ENCODE assay signal across 10 cellular contexts in genomic region chr1:93613895-93614294, GRCh38.
DNase-seq lines count a peak whose midpoint lies in the region; ATAC-seq and TF ChIP-seq lines count a peak whose summit lies in the region.
"Had no signal": no experiment of that assay in that cellular context is flagged by ENCODE, and none has a peak within 500 bp of the region (broad histone marks: within the 10 kb centered on the region; RNA-seq: fewer than 3 reads in every experiment).

No MANE protein-coding gene starts in this region.

- H3K4me3 Mint-ChIP-seq in WTC11, result no peak overlapping the region

- TF ChIP-seq EP300 in ovary (IDR thresholded peaks at IDR 0.05), result no peak

- no peaks in the 10 kb centered on the region for H3K27me3 ChIP-seq in ovary
- H3K27me3 ChIP-seq in A673 (replicated peaks; ENCODE audit: insufficient read depth, low read depth, low read length, poor library complexity), result no peaks in the 10 kb centered on the region
- H3K27me3 ChIP-seq: BLaER1 had no signal

- no peaks in the 10 kb centered on the region for H3K27me3 Mint-ChIP-seq in WTC11 (ENCODE audit: low read depth)

- no peaks in the 10 kb centered on the region for H3K36me3 Mint-ChIP-seq in WTC11

- intact Hi-C loops in ovary (cut with DNase I) (loop anchor here in 2 of 4 donors (10.0 kb wide), 2 partner anchors 169 to 179 kb away; partner anchors contain the start of gene FNBP1L (in 1 of the 2)), A673 (cut with micrococcal nuclease; ENCODE audit: unreplicated experiment) (no loop called here)

- CTCF ChIA-PET in WTC11 (lab: Charles Lee), result interaction anchor here (0.7 to 1.9 kb wide), 8 partner anchors 15 to 309 kb away, joined by 3 to 6 read pairs (median 4); no protein-coding TSS in a partner anchor
- CTCF ChIA-PET in A673 (lab: Charles Lee), result no interaction called here

- peak overlapping the region; percentile 75; the same call in 1 of the 2 replicates for H3K27ac Mint-ChIP-seq in WTC11

- H3K4me3 ChIP-seq in foreskin fibroblast (ENCODE audit: low read depth in 1 of 2, low read length in 2 of 2) (peak overlapping the region; percentile 28 to 66), ovary (peak overlapping the region; percentile 18), A673 (ENCODE audit: low read depth, low read length, poor library complexity, severe bottlenecking) (no peak overlapping the region)
- H3K4me3 ChIP-seq: BLaER1 had no signal

- ATAC-seq in WTC11 (no peak), HG02588 (IDR thresholded peaks at IDR 0.05; ENCODE audit: unreplicated experiment) (no peak)

- H3K36me3 ChIP-seq in ovary (no peaks in the 10 kb centered on the region), A673 (ENCODE audit: insufficient read depth, low read length, poor library complexity, severe bottlenecking) (no peaks in the 10 kb centered on the region)

- H3K9me3 Mint-ChIP-seq in WTC11, result no peaks in the 10 kb centered on the region

- TF ChIP-seq CTCF in WTC11 (IDR thresholded peaks at IDR 0.05), result no peak
- no peak for TF ChIP-seq CTCF in foreskin fibroblast (IDR thresholded peaks at IDR 0.05; ENCODE audit: low read depth, low read length)
- TF ChIP-seq CTCF in ovary (IDR thresholded peaks at IDR 0.05), result no peak
- TF ChIP-seq CTCF in A673 (conservative IDR thresholded peaks at IDR 0.05; ENCODE audit: low read depth, low read length), result no peak

- POLR2A ChIA-PET in WTC11 (lab: Charles Lee), result no interaction called here
- POLR2A ChIA-PET in A673 (lab: Charles Lee; ENCODE audit: low non-redundant PET), result no interaction called here

- H3K4me1 Mint-ChIP-seq in WTC11, result peaks cover 70% of the 10 kb centered on the region

- H3K4me1 ChIP-seq in ovary (ENCODE audit: insufficient read depth) (peaks cover 5% of the 10 kb centered on the region), A673 (ENCODE audit: insufficient read depth, low read length, poor library complexity, severe bottlenecking) (peaks cover 8% of the 10 kb centered on the region)

- H3K27ac ChIP-seq in ovary, result peak overlapping the region in 1 of 2 donors; percentile 50
- no peak overlapping the region for H3K27ac ChIP-seq in A673 (ENCODE audit: low read depth, low read length, poor library complexity, severe bottlenecking)
- H3K27ac ChIP-seq: BLaER1 had no signal

- H3K9me3 ChIP-seq in ovary (no peaks in the 10 kb centered on the region), A673 (ENCODE audit: low read depth, low read length, poor library complexity, severe bottlenecking) (no peaks in the 10 kb centered on the region)
- H3K9me3 ChIP-seq: BLaER1 had no signal

- no TSS peak for BruUV-seq in A673 (replicated peaks; lab: Mats Ljungman, UMichigan)

- TF ChIP-seq POLR2A in ovary (IDR thresholded peaks at IDR 0.05), result no peak

- DNase-seq in AG20443 (ENCODE audit: low spot score), result peak; percentile 67
- DNase-seq in WTC11 (ENCODE audit: low spot score), result no peak
- DNase-seq in foreskin fibroblast, result peak in 1 of 2 donors; percentile 75
- DNase-seq in ovary, result peak; percentile 57 to 71 (median 64)
- DNase-seq in A673 (ENCODE audit: low spot score), result no peak
- DNase-seq in activated CD4-positive, CD25-positive, alpha-beta regulatory T cell treated with anti-CD3 and anti-CD28 coated beads, Interleukin-2, amount 50 U/mL, for 72 hours, result no peak
- DNase-seq in NAMALWA (ENCODE audit: low spot score), result no peak
- DNase-seq: NCI-H1930 had no signal

- 2 to 25% (median 9%) methylated on average over 11 of the region's 11 CpGs for WGBS in ovary, 3 donors

TF ChIP-seq in WTC11, 78 proteins besides CTCF, POLR2A, EP300 and RAD21:
- TF ChIP-seq ZNF671 (CRISPR knock-in tag; IDR thresholded peaks at IDR 0.05) (no peak), ZNF532 (CRISPR knock-in tag; IDR thresholded peaks at IDR 0.05; ENCODE audit: borderline replicate concordance) (no peak)

Comparison
In these comparisons a context has a peak if more than half of its experiments do, and no peak if none do; other contexts are left out.
1. DNase-seq: peak in AG20443 (single experiment) and ovary (5 of 5); none in WTC11 (single experiment), A673 (single experiment), activated CD4-positive, CD25-positive, alpha-beta regulatory T cell treated with anti-CD3 and anti-CD28 coated beads, Interleukin-2, amount 50 U/mL, for 72 hours (single experiment) and NAMALWA (single experiment).